ENCODE assay signal across 10 cellular contexts in the genomic region with DNA sequence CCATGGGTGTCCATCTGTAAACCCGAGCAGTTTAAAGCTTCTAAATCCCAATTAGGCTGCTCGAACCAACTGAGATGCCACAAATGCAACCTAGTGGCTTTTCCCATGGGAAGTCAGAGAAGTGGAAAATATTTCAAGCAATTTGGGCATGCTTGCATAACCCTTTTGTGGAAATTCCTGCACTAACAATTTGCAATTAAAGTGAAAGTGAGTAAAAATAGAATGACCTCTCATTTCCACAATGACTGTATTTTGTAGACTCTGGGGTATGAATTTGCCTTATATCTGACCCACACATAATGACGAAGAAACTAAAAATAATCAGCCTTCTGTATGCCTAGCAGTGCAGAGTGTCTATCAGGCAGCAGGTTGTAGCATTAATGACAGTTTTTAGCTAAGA.
DNase-seq lines count a peak whose midpoint lies in the region; ATAC-seq and TF ChIP-seq lines count a peak whose summit lies in the region.
"Had no signal": no experiment of that assay in that cellular context is flagged by ENCODE, and none has a peak within 500 bp of the region (broad histone marks: within the 10 kb centered on the region; RNA-seq: fewer than 3 reads in every experiment).

No MANE protein-coding gene starts in this region.

- no peak overlapping the region for H3K27ac ChIP-seq in uterus

- H3K36me3 ChIP-seq in uterus, result no peaks in the 10 kb centered on the region

- H3K27me3 ChIP-seq in uterus, result no peaks in the 10 kb centered on the region

- no peaks in the 10 kb centered on the region for H3K9me3 ChIP-seq in uterus

- H3K27me3 Mint-ChIP-seq in stimulated activated memory B cell treated with anti-CD40 and anti-IgM and Interleukin-4, amounts not matched to agents 10 μg/mL and 1 μg/mL and 100 μg/mL, for 72 hours, result no peaks in the 10 kb centered on the region
- H3K27me3 Mint-ChIP-seq in CD14-positive monocyte (ENCODE audit: low read depth in 3 of 3), result peaks cover 0 to 3% (median 2%) of the 10 kb centered on the region in 3 donors

- no peaks in the 10 kb centered on the region for H3K9me3 Mint-ChIP-seq in stimulated activated memory B cell treated with anti-CD40 and anti-IgM and Interleukin-4, amounts not matched to agents 10 μg/mL and 1 μg/mL and 100 μg/mL, for 72 hours
- H3K9me3 Mint-ChIP-seq in CD14-positive monocyte, result peaks cover 0 to 2% (median 0%) of the 10 kb centered on the region in 7 donors
- H3K9me3 Mint-ChIP-seq: stimulated activated naive CD8-positive, alpha-beta T cell treated with anti-CD3 and anti-CD28 coated beads, Interleukin-15, Interleukin-2, amounts not matched to agents 100 ng/mL and 50 ng/mL, for 24 hours had no signal

- no peak for TF ChIP-seq POLR2A in uterus (IDR thresholded peaks at IDR 0.05)

- H3K4me1 ChIP-seq in uterus, result no peaks in the 10 kb centered on the region

- H3K4me3 ChIP-seq in choroid plexus epithelial cell (ENCODE audit: low read depth, low read length), result no peak overlapping the region
- no peak overlapping the region for H3K4me3 ChIP-seq in uterus

- H3K27ac Mint-ChIP-seq in stimulated activated memory B cell treated with anti-CD40 and anti-IgM and Interleukin-4, amounts not matched to agents 10 μg/mL and 1 μg/mL and 100 μg/mL, for 72 hours, result no peak overlapping the region
- H3K27ac Mint-ChIP-seq in CD14-positive monocyte, result no peak overlapping the region
- H3K27ac Mint-ChIP-seq: stimulated activated naive CD8-positive, alpha-beta T cell treated with anti-CD3 and anti-CD28 coated beads, Interleukin-15, Interleukin-2, amounts not matched to agents 100 ng/mL and 50 ng/mL, for 24 hours had no signal

- no peak overlapping the region for H3K4me3 Mint-ChIP-seq in stimulated activated memory B cell treated with anti-CD40 and anti-IgM and Interleukin-4, amounts not matched to agents 10 μg/mL and 1 μg/mL and 100 μg/mL, for 72 hours
- no peak overlapping the region for H3K4me3 Mint-ChIP-seq in CD14-positive monocyte
- H3K4me3 Mint-ChIP-seq: stimulated activated naive CD8-positive, alpha-beta T cell treated with anti-CD3 and anti-CD28 coated beads, Interleukin-15, Interleukin-2, amounts not matched to agents 100 ng/mL and 50 ng/mL, for 24 hours had no signal

- no peak for TF ChIP-seq CTCF in choroid plexus epithelial cell (conservative IDR thresholded peaks at IDR 0.05; ENCODE audit: low read depth, low read length)
- TF ChIP-seq CTCF in CD14-positive monocyte (IDR thresholded peaks at IDR 0.05), result no peak
- TF ChIP-seq CTCF in uterus (IDR thresholded peaks at IDR 0.05), result no peak

- peak; percentile 82 for ATAC-seq in GM18511 (IDR thresholded peaks at IDR 0.05; ENCODE audit: unreplicated experiment)
- ATAC-seq in HG02885 (IDR thresholded peaks at IDR 0.05; ENCODE audit: poor library complexity, unreplicated experiment), result peak; percentile 78
- peak; percentile 68 for ATAC-seq in stimulated activated memory B cell treated with anti-CD40 and anti-IgM and Interleukin-4, amounts not matched to agents 10 μg/mL and 1 μg/mL and 100 μg/mL, for 72 hours
- ATAC-seq: HCT116 had no signal

- DNase-seq in choroid plexus epithelial cell (ENCODE audit: low read depth) (peak; percentile 57), CD14-positive monocyte (ENCODE audit: low spot score) (no peak), uterus (no peak)
- no peak for DNase-seq in effector CD8-positive, alpha-beta T cell (lab: John Stamatoyannopoulos, UW)
- DNase-seq: mammary epithelial cell had no signal

- intact Hi-C loops in CD14-positive monocyte (cut with micrococcal nuclease) (no loop called here), uterus (cut with DNase I; ENCODE audit: low total_unique reads) (no loop called here)

- no peaks in the 10 kb centered on the region for H3K36me3 Mint-ChIP-seq in stimulated activated memory B cell treated with anti-CD40 and anti-IgM and Interleukin-4, amounts not matched to agents 10 μg/mL and 1 μg/mL and 100 μg/mL, for 72 hours
- H3K36me3 Mint-ChIP-seq in CD14-positive monocyte, result no peaks in the 10 kb centered on the region

- no peaks in the 10 kb centered on the region for H3K4me1 Mint-ChIP-seq in stimulated activated memory B cell treated with anti-CD40 and anti-IgM and Interleukin-4, amounts not matched to agents 10 μg/mL and 1 μg/mL and 100 μg/mL, for 72 hours
- no peaks in the 10 kb centered on the region for H3K4me1 Mint-ChIP-seq in CD14-positive monocyte
